1 cellular context compared by ENCODE assay signal in the genomic region with DNA sequence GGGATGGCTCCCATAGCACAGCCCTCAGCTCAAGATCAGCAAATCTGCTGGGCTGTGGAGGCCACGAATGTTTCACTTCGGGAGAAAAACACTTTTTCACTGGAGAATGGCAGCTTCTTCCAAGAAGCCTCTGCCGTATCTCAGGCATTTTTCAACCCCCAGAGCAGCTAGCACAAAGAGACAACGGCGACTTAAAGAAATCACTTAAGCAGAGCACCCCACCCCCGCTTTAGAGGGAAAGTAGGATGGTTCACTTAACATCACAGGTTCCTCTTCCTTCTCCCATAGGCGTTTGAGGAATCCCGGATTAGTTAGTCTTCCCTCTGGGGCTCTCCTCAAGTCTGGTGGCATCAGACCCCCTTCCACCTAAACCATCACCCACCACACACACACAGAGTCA.
TF ChIP-seq lines count a peak whose summit lies in the region.

No MANE protein-coding gene starts in this region.

TF ChIP-seq in K562, 482 proteins besides CTCF, POLR2A, EP300 and RAD21:
- no peak for TF ChIP-seq NCOA2 (IDR thresholded peaks at IDR 0.05; ENCODE audit: partially characterized antibody in 2 of 2)
- no peak for TF ChIP-seq NBN (IDR thresholded peaks at IDR 0.05; ENCODE audit: low read depth)
- TF ChIP-seq ZMIZ1 (IDR thresholded peaks at IDR 0.05; ENCODE audit: low read depth in 2 of 2, low read length in 2 of 2): no peak
- no peak for TF ChIP-seq SMC3 (conservative IDR thresholded peaks at IDR 0.05; ENCODE audit: insufficient read depth, low read depth, low read length)
- TF ChIP-seq ETV6 (IDR thresholded peaks at IDR 0.05; ENCODE audit: borderline replicate concordance in 1 of 2, low read depth in 2 of 2, low read length in 1 of 2): no peak
- no peak for TF ChIP-seq ETV6 (CRISPR knock-in tag; IDR thresholded peaks at IDR 0.05; ENCODE audit: borderline replicate concordance)
- no peak for TF ChIP-seq E2F8 (IDR thresholded peaks at IDR 0.05; ENCODE audit: low read depth, partially characterized antibody)
- TF ChIP-seq CXXC5 (CRISPR knock-in tag; IDR thresholded peaks at IDR 0.05): no peak
- no peak for TF ChIP-seq FOXM1 (IDR thresholded peaks at IDR 0.05; ENCODE audit: low read depth)
- no peak for TF ChIP-seq FOXM1 (CRISPR knock-in tag; IDR thresholded peaks at IDR 0.05; ENCODE audit: low read depth)
- no peak for TF ChIP-seq E2F1 (CRISPR knock-in tag; IDR thresholded peaks at IDR 0.05)
- TF ChIP-seq, protein P1, sequence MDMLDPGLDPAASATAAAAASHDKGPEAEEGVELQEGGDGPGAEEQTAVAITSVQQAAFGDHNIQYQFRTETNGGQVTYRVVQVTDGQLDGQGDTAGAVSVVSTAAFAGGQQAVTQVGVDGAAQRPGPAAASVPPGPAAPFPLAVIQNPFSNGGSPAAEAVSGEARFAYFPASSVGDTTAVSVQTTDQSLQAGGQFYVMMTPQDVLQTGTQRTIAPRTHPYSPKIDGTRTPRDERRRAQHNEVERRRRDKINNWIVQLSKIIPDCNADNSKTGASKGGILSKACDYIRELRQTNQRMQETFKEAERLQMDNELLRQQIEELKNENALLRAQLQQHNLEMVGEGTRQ (CRISPR knock-in tag; IDR thresholded peaks at IDR 0.05): no peak
- TF ChIP-seq, protein P2, sequence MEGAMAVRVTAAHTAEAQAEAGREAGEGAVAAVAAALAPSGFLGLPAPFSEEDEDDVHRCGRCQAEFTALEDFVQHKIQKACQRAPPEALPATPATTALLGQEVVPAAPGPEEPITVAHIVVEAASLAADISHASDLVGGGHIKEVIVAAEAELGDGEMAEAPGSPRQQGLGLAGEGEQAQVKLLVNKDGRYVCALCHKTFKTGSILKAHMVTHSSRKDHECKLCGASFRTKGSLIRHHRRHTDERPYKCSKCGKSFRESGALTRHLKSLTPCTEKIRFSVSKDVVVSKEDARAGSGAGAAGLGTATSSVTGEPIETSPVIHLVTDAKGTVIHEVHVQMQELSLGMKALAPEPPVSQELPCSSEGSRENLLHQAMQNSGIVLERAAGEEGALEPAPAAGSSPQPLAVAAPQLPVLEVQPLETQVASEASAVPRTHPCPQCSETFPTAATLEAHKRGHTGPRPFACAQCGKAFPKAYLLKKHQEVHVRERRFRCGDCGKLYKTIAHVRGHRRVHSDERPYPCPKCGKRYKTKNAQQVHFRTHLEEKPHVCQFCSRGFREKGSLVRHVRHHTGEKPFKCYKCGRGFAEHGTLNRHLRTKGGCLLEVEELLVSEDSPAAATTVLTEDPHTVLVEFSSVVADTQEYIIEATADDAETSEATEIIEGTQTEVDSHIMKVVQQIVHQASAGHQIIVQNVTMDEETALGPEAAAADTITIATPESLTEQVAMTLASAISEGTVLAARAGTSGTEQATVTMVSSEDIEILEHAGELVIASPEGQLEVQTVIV (CRISPR knock-in tag; IDR thresholded peaks at IDR 0.05; ENCODE audit: borderline replicate concordance): no peak
- TF ChIP-seq ZNF23 (CRISPR knock-in tag; IDR thresholded peaks at IDR 0.05): no peak
- TF ChIP-seq HIVEP1 (CRISPR knock-in tag; IDR thresholded peaks at IDR 0.05): no peak
- TF ChIP-seq DPF2 (IDR thresholded peaks at IDR 0.05): no peak
- TF ChIP-seq TRIM24 (IDR thresholded peaks at IDR 0.05): no peak
